2 cellular contexts compared by ENCODE assay signal in the genomic region with DNA sequence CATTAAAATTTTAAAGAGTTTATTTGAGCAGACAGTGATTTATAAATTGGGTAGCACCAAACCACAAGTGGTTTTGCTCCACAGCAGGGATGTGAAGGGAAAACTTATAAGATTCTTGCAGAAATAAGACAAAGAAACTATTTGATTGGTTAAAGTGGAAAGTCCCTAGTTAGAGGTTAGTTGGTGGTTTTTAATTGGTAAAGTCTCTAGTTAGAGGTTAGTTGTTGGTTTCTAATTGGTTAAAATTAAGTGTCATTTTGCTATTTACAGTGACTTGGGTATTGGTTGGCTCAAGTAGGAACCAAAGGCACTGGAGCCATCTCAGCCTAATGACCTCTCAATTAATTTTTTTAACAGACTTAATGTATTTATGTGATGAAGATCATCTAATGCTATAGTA.
TF ChIP-seq lines count a peak whose summit lies in the region.

No MANE protein-coding gene starts in this region.

TF ChIP-seq in GM12891, 5 proteins besides CTCF, POLR2A, EP300 and RAD21:
- TF ChIP-seq TAF1 (IDR thresholded peaks at IDR 0.05; ENCODE audit: low read depth, low read length) (no peak), POLR2AphosphoS5 (IDR thresholded peaks at IDR 0.05; ENCODE audit: low read depth, low read length) (no peak), SPI1 (IDR thresholded peaks at IDR 0.05; ENCODE audit: low read depth, low read length) (no peak), POU2F2 (IDR thresholded peaks at IDR 0.05; ENCODE audit: low read depth, low read length) (no peak), PAX5 (IDR thresholded peaks at IDR 0.05; ENCODE audit: insufficient read depth, low read length, severe bottlenecking) (no peak)

TF ChIP-seq in GM12878, 131 proteins besides CTCF, POLR2A, EP300 and RAD21:
- TF ChIP-seq, protein P1, sequence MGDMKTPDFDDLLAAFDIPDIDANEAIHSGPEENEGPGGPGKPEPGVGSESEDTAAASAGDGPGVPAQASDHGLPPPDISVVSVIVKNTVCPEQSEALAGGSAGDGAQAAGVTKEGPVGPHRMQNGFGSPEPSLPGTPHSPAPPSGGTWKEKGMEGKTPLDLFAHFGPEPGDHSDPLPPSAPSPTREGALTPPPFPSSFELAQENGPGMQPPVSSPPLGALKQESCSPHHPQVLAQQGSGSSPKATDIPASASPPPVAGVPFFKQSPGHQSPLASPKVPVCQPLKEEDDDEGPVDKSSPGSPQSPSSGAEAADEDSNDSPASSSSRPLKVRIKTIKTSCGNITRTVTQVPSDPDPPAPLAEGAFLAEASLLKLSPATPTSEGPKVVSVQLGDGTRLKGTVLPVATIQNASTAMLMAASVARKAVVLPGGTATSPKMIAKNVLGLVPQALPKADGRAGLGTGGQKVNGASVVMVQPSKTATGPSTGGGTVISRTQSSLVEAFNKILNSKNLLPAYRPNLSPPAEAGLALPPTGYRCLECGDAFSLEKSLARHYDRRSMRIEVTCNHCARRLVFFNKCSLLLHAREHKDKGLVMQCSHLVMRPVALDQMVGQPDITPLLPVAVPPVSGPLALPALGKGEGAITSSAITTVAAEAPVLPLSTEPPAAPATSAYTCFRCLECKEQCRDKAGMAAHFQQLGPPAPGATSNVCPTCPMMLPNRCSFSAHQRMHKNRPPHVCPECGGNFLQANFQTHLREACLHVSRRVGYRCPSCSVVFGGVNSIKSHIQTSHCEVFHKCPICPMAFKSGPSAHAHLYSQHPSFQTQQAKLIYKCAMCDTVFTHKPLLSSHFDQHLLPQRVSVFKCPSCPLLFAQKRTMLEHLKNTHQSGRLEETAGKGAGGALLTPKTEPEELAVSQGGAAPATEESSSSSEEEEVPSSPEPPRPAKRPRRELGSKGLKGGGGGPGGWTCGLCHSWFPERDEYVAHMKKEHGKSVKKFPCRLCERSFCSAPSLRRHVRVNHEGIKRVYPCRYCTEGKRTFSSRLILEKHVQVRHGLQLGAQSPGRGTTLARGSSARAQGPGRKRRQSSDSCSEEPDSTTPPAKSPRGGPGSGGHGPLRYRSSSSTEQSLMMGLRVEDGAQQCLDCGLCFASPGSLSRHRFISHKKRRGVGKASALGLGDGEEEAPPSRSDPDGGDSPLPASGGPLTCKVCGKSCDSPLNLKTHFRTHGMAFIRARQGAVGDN (IDR thresholded peaks at IDR 0.05), result no peak
- TF ChIP-seq, protein P2, sequence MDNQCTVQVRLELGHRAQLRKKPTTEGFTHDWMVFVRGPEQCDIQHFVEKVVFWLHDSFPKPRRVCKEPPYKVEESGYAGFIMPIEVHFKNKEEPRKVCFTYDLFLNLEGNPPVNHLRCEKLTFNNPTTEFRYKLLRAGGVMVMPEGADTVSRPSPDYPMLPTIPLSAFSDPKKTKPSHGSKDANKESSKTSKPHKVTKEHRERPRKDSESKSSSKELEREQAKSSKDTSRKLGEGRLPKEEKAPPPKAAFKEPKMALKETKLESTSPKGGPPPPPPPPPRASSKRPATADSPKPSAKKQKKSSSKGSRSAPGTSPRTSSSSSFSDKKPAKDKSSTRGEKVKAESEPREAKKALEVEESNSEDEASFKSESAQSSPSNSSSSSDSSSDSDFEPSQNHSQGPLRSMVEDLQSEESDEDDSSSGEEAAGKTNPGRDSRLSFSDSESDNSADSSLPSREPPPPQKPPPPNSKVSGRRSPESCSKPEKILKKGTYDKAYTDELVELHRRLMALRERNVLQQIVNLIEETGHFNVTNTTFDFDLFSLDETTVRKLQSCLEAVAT (IDR thresholded peaks at IDR 0.05), result peak; percentile 56; the same call in 1 of the 2 replicates
- TF ChIP-seq IKZF2 (IDR thresholded peaks at IDR 0.05), result no peak
- no peak for TF ChIP-seq MEF2B (IDR thresholded peaks at IDR 0.05; ENCODE audit: partially characterized antibody, poor library complexity, severe bottlenecking)
- TF ChIP-seq ZBED1 (IDR thresholded peaks at IDR 0.05; ENCODE audit: borderline replicate concordance), result no peak
- TF ChIP-seq NR2F1 (conservative IDR thresholded peaks at IDR 0.05), result 0 out of 2 replicates have a peak, but pooled peaks have one; percentile 29
- TF ChIP-seq SMAD1 (IDR thresholded peaks at IDR 0.05; ENCODE audit: low read depth, partially characterized antibody), result no peak
- TF ChIP-seq POLR2AphosphoS5 (IDR thresholded peaks at IDR 0.05; ENCODE audit: low read length), result no peak
- no peak for TF ChIP-seq MXI1 (IDR thresholded peaks at IDR 0.05; ENCODE audit: low read depth, low read length)
- TF ChIP-seq EGR1 (IDR thresholded peaks at IDR 0.05; ENCODE audit: borderline replicate concordance in 1 of 2, low read depth in 2 of 2, low read length in 2 of 2), result no peak
- TF ChIP-seq TCF7 (IDR thresholded peaks at IDR 0.05; ENCODE audit: borderline replicate concordance), result no peak
- TF ChIP-seq, protein P3, sequence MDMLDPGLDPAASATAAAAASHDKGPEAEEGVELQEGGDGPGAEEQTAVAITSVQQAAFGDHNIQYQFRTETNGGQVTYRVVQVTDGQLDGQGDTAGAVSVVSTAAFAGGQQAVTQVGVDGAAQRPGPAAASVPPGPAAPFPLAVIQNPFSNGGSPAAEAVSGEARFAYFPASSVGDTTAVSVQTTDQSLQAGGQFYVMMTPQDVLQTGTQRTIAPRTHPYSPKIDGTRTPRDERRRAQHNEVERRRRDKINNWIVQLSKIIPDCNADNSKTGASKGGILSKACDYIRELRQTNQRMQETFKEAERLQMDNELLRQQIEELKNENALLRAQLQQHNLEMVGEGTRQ (IDR thresholded peaks at IDR 0.05; ENCODE audit: borderline replicate concordance, low read depth, low read length), result no peak
- TF ChIP-seq, protein P4, sequence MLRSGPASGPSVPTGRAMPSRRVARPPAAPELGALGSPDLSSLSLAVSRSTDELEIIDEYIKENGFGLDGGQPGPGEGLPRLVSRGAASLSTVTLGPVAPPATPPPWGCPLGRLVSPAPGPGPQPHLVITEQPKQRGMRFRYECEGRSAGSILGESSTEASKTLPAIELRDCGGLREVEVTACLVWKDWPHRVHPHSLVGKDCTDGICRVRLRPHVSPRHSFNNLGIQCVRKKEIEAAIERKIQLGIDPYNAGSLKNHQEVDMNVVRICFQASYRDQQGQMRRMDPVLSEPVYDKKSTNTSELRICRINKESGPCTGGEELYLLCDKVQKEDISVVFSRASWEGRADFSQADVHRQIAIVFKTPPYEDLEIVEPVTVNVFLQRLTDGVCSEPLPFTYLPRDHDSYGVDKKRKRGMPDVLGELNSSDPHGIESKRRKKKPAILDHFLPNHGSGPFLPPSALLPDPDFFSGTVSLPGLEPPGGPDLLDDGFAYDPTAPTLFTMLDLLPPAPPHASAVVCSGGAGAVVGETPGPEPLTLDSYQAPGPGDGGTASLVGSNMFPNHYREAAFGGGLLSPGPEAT (IDR thresholded peaks at IDR 0.05; ENCODE audit: low read depth), result peak; percentile 47; the same call in 1 of the 2 replicates
- no peak for TF ChIP-seq STAT3 (IDR thresholded peaks at IDR 0.05; ENCODE audit: low read depth, low read length)
- TF ChIP-seq POU2F2 (IDR thresholded peaks at IDR 0.05; ENCODE audit: borderline replicate concordance, low read depth, low read length), result no peak
- TF ChIP-seq, protein P5, sequence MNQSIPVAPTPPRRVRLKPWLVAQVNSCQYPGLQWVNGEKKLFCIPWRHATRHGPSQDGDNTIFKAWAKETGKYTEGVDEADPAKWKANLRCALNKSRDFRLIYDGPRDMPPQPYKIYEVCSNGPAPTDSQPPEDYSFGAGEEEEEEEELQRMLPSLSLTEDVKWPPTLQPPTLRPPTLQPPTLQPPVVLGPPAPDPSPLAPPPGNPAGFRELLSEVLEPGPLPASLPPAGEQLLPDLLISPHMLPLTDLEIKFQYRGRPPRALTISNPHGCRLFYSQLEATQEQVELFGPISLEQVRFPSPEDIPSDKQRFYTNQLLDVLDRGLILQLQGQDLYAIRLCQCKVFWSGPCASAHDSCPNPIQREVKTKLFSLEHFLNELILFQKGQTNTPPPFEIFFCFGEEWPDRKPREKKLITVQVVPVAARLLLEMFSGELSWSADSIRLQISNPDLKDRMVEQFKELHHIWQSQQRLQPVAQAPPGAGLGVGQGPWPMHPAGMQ (IDR thresholded peaks at IDR 0.05; ENCODE audit: borderline replicate concordance), result no peak
- TF ChIP-seq NFYA (IDR thresholded peaks at IDR 0.05; ENCODE audit: borderline replicate concordance, low read depth, low read length), result no peak
- TF ChIP-seq MTA2 (IDR thresholded peaks at IDR 0.05; ENCODE audit: low read depth), result peak; percentile 97
- no peak for TF ChIP-seq CREB1 (IDR thresholded peaks at IDR 0.05; ENCODE audit: low read depth)
- TF ChIP-seq, protein P6, sequence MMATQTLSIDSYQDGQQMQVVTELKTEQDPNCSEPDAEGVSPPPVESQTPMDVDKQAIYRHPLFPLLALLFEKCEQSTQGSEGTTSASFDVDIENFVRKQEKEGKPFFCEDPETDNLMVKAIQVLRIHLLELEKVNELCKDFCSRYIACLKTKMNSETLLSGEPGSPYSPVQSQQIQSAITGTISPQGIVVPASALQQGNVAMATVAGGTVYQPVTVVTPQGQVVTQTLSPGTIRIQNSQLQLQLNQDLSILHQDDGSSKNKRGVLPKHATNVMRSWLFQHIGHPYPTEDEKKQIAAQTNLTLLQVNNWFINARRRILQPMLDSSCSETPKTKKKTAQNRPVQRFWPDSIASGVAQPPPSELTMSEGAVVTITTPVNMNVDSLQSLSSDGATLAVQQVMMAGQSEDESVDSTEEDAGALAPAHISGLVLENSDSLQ (IDR thresholded peaks at IDR 0.05), result no peak
- TF ChIP-seq TBL1XR1 (IDR thresholded peaks at IDR 0.05; ENCODE audit: low read depth, low read length), result no peak
- TF ChIP-seq RBBP5 (conservative IDR thresholded peaks at IDR 0.05), result no peak
- TF ChIP-seq WRNIP1 (IDR thresholded peaks at IDR 0.05; ENCODE audit: borderline replicate concordance, low read depth, low read length), result no peak
- TF ChIP-seq CHD4 (IDR thresholded peaks at IDR 0.05), result no peak
- TF ChIP-seq IKZF1 (conservative IDR thresholded peaks at IDR 0.05), result no peak
- no peak for TF ChIP-seq BMI1 (IDR thresholded peaks at IDR 0.05; ENCODE audit: borderline replicate concordance)
- no peak for TF ChIP-seq PAX8 (IDR thresholded peaks at IDR 0.05)
- TF ChIP-seq ATF7 (IDR thresholded peaks at IDR 0.05; ENCODE audit: low read depth), result no peak
- TF ChIP-seq, protein P7, sequence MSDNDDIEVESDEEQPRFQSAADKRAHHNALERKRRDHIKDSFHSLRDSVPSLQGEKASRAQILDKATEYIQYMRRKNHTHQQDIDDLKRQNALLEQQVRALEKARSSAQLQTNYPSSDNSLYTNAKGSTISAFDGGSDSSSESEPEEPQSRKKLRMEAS (IDR thresholded peaks at IDR 0.05; ENCODE audit: low read depth, low read length), result no peak
- TF ChIP-seq NRF1 (conservative IDR thresholded peaks at IDR 0.05; ENCODE audit: low read depth, low read length), result no peak
- no peak for TF ChIP-seq ESRRA (IDR thresholded peaks at IDR 0.05; ENCODE audit: low read length)
- TF ChIP-seq NFXL1 (IDR thresholded peaks at IDR 0.05; ENCODE audit: borderline replicate concordance), result no peak
- TF ChIP-seq, protein P8, sequence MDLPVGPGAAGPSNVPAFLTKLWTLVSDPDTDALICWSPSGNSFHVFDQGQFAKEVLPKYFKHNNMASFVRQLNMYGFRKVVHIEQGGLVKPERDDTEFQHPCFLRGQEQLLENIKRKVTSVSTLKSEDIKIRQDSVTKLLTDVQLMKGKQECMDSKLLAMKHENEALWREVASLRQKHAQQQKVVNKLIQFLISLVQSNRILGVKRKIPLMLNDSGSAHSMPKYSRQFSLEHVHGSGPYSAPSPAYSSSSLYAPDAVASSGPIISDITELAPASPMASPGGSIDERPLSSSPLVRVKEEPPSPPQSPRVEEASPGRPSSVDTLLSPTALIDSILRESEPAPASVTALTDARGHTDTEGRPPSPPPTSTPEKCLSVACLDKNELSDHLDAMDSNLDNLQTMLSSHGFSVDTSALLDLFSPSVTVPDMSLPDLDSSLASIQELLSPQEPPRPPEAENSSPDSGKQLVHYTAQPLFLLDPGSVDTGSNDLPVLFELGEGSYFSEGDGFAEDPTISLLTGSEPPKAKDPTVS (IDR thresholded peaks at IDR 0.05; ENCODE audit: low read depth, low read length), result no peak
- peak; percentile 53; the same call in 1 of the 2 replicates for TF ChIP-seq BCL11A (IDR thresholded peaks at IDR 0.05; ENCODE audit: low read depth, low read length)
